Comparison of ENCODE assay signal across 7 cellular contexts in genomic region chr17:7173687-7174602, GRCh38. TPM values are rescaled to one million over a fixed set of nuclear protein-coding genes. Genes with fewer than 3 reads are reported as not detected.
DNase-seq lines count a peak whose midpoint lies in the region; TF ChIP-seq lines count a peak whose summit lies in the region.

No MANE protein-coding gene starts in this region.

- TF ChIP-seq CTCF in parathyroid adenoma (IDR thresholded peaks at IDR 0.05): no peak

- no peaks in the 10 kb centered on the region for H3K36me3 ChIP-seq in HUES64 (ENCODE audit: insufficient read depth, low read length)
- H3K36me3 ChIP-seq in parathyroid adenoma (ENCODE audit: control insufficient read depth, insufficient read depth, low read length): no peaks in the 10 kb centered on the region

- H3K4me2 ChIP-seq in parathyroid adenoma (ENCODE audit: low read length): no peak overlapping the region

- WGBS in HUES64: 65% methylated on average over 69 of the region's 69 CpGs

- H3K79me2 ChIP-seq in parathyroid adenoma: no peaks in the 10 kb centered on the region

- H2AFZ ChIP-seq in parathyroid adenoma: peak overlapping the region; percentile 13

- H3K9me3 ChIP-seq in HUES64 (ENCODE audit: insufficient read depth, low read depth, low read length): no peaks in the 10 kb centered on the region
- no peaks in the 10 kb centered on the region for H3K9me3 ChIP-seq in parathyroid adenoma (ENCODE audit: control insufficient read depth, low read length)

- H3K27ac ChIP-seq in HUES64 (ENCODE audit: low read depth, low read length) (no peak overlapping the region; the same call in 1 of the 2 replicates), parathyroid adenoma (no peak overlapping the region)

- H3K9ac ChIP-seq in HUES64 (ENCODE audit: low read depth, low read length) (no peak overlapping the region), parathyroid adenoma (no peak overlapping the region)

- H3K4me3 ChIP-seq in HUES64 (ENCODE audit: low read length): peak overlapping the region; percentile 38
- H3K4me3 ChIP-seq in parathyroid adenoma (ENCODE audit: low read depth, low read length): no peak overlapping the region

- H3K27me3 ChIP-seq in HUES64 (ENCODE audit: insufficient read depth, low read length): peaks cover 36% of the 10 kb centered on the region
- H3K27me3 ChIP-seq in parathyroid adenoma (ENCODE audit: control insufficient read depth, insufficient read depth, low read length): no peaks in the 10 kb centered on the region

- DNase-seq in activated T-cell treated with anti-CD3 and anti-CD28 coated beads for 24 hours (ENCODE audit: low read depth) (peak; percentile 35), germinal center (ENCODE audit: low spot score) (peak; percentile 21), NCI-H774 (lab: John Stamatoyannopoulos, UW) (no peak), NCI-H524 treated with DMSO at 0.1 percent for 48 hours (lab: John Stamatoyannopoulos, UW) (no peak)
- DNase-seq in NK-92 treated with Interleukin-12 subunit alpha and Interleukin-12 subunit beta, amount 100 ng/mL, for 24 hours (lab: John Stamatoyannopoulos, UW): no peak

- H3K4me1 ChIP-seq in HUES64 (ENCODE audit: insufficient read depth, low read length): 0 out of 2 replicates have a peak, but pooled peaks cover 4% of the 10 kb centered on the region
- H3K4me1 ChIP-seq in parathyroid adenoma: peaks cover 16% of the 10 kb centered on the region

RNA-seq across cellular contexts. Expression of gene ASGR1, which starts 5.2 kb away (rescaled TPM):
- 8.3 TPM for polyA plus RNA-seq in HUES64 (2013, experiment 1 of 2)
- polyA plus RNA-seq in HUES64 (2013, experiment 2 of 2): 12.5 TPM

RNA-seq across cellular contexts. Expression of gene DLG4, which starts 45.7 kb away (rescaled TPM):
- 23.6 TPM for polyA plus RNA-seq in HUES64 (2013, experiment 1 of 2)
- polyA plus RNA-seq in HUES64 (2013, experiment 2 of 2): 26.2 TPM

RNA-seq across cellular contexts. Expression of gene ACADVL, which starts 45.8 kb away (rescaled TPM):
- 115 TPM for polyA plus RNA-seq in HUES64 (2013, experiment 1 of 2)
- polyA plus RNA-seq in HUES64 (2013, experiment 2 of 2): 121 TPM

RNA-seq across cellular contexts. Expression of gene ASGR2, which starts 59.3 kb away (rescaled TPM):
- 0.55 TPM for polyA plus RNA-seq in HUES64 (2013, experiment 1 of 2)
- 0.82 TPM for polyA plus RNA-seq in HUES64 (2013, experiment 2 of 2)

Comparison
In these comparisons a context has a peak if more than half of its experiments do, and no peak if none do; other contexts are left out.
1. DNase-seq: peak in activated T-cell treated with anti-CD3 and anti-CD28 coated beads for 24 hours (single experiment) and germinal center (single experiment); none in NK-92 treated with Interleukin-12 subunit alpha and Interleukin-12 subunit beta, amount 100 ng/mL, for 24 hours (single experiment), NCI-H774 (single experiment) and NCI-H524 treated with DMSO at 0.1 percent for 48 hours (single experiment).